In the genomic region with DNA sequence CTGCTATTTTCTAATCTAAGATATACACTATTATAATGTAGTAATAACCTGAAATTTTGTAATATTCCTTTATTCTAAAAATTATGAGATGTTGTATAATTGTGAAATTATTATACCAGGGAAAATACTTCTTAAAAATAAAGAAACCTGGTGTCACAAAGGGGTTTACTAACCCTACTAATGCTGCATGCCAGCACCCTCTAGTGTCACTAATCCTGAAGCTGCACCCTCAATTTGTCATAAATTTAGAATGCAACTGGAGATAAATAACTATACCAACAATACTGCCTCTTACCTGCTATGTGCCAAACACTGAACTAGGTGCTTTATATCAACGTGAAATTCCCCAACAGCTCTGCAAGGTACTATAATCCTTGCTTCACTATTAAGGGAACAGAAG, we compare ENCODE assay signal across 1 cellular context.
TF ChIP-seq lines count a peak whose summit lies in the region.

No MANE protein-coding gene starts in this region.

TF ChIP-seq in GM12878, 131 proteins besides CTCF, POLR2A, EP300 and RAD21:
- no peak for TF ChIP-seq ETV6 (conservative IDR thresholded peaks at IDR 0.05 in 1 of 2, IDR thresholded peaks at IDR 0.05 in 1 of 2; ENCODE audit: borderline replicate concordance in 1 of 2, low read depth in 1 of 2)
- TF ChIP-seq, protein P1, sequence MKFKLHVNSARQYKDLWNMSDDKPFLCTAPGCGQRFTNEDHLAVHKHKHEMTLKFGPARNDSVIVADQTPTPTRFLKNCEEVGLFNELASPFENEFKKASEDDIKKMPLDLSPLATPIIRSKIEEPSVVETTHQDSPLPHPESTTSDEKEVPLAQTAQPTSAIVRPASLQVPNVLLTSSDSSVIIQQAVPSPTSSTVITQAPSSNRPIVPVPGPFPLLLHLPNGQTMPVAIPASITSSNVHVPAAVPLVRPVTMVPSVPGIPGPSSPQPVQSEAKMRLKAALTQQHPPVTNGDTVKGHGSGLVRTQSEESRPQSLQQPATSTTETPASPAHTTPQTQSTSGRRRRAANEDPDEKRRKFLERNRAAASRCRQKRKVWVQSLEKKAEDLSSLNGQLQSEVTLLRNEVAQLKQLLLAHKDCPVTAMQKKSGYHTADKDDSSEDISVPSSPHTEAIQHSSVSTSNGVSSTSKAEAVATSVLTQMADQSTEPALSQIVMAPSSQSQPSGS (IDR thresholded peaks at IDR 0.05; ENCODE audit: low read length): no peak
- TF ChIP-seq, protein P2, sequence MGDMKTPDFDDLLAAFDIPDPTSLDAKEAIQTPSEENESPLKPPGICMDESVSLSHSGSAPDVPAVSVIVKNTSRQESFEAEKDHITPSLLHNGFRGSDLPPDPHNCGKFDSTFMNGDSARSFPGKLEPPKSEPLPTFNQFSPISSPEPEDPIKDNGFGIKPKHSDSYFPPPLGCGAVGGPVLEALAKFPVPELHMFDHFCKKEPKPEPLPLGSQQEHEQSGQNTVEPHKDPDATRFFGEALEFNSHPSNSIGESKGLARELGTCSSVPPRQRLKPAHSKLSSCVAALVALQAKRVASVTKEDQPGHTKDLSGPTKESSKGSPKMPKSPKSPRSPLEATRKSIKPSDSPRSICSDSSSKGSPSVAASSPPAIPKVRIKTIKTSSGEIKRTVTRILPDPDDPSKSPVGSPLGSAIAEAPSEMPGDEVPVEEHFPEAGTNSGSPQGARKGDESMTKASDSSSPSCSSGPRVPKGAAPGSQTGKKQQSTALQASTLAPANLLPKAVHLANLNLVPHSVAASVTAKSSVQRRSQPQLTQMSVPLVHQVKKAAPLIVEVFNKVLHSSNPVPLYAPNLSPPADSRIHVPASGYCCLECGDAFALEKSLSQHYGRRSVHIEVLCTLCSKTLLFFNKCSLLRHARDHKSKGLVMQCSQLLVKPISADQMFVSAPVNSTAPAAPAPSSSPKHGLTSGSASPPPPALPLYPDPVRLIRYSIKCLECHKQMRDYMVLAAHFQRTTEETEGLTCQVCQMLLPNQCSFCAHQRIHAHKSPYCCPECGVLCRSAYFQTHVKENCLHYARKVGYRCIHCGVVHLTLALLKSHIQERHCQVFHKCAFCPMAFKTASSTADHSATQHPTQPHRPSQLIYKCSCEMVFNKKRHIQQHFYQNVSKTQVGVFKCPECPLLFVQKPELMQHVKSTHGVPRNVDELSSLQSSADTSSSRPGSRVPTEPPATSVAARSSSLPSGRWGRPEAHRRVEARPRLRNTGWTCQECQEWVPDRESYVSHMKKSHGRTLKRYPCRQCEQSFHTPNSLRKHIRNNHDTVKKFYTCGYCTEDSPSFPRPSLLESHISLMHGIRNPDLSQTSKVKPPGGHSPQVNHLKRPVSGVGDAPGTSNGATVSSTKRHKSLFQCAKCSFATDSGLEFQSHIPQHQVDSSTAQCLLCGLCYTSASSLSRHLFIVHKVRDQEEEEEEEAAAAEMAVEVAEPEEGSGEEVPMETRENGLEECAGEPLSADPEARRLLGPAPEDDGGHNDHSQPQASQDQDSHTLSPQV (IDR thresholded peaks at IDR 0.05): no peak
- TF ChIP-seq, protein P3, sequence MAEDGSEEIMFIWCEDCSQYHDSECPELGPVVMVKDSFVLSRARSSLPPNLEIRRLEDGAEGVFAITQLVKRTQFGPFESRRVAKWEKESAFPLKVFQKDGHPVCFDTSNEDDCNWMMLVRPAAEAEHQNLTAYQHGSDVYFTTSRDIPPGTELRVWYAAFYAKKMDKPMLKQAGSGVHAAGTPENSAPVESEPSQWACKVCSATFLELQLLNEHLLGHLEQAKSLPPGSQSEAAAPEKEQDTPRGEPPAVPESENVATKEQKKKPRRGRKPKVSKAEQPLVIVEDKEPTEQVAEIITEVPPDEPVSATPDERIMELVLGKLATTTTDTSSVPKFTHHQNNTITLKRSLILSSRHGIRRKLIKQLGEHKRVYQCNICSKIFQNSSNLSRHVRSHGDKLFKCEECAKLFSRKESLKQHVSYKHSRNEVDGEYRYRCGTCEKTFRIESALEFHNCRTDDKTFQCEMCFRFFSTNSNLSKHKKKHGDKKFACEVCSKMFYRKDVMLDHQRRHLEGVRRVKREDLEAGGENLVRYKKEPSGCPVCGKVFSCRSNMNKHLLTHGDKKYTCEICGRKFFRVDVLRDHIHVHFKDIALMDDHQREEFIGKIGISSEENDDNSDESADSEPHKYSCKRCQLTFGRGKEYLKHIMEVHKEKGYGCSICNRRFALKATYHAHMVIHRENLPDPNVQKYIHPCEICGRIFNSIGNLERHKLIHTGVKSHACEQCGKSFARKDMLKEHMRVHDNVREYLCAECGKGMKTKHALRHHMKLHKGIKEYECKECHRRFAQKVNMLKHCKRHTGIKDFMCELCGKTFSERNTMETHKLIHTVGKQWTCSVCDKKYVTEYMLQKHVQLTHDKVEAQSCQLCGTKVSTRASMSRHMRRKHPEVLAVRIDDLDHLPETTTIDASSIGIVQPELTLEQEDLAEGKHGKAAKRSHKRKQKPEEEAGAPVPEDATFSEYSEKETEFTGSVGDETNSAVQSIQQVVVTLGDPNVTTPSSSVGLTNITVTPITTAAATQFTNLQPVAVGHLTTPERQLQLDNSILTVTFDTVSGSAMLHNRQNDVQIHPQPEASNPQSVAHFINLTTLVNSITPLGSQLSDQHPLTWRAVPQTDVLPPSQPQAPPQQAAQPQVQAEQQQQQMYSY (CRISPR knock-in tag; IDR thresholded peaks at IDR 0.05): no peak
- no peak for TF ChIP-seq PKNOX1 (IDR thresholded peaks at IDR 0.05)
- no peak for TF ChIP-seq NFYA (IDR thresholded peaks at IDR 0.05; ENCODE audit: borderline replicate concordance, low read depth, low read length)
- TF ChIP-seq, protein P4, sequence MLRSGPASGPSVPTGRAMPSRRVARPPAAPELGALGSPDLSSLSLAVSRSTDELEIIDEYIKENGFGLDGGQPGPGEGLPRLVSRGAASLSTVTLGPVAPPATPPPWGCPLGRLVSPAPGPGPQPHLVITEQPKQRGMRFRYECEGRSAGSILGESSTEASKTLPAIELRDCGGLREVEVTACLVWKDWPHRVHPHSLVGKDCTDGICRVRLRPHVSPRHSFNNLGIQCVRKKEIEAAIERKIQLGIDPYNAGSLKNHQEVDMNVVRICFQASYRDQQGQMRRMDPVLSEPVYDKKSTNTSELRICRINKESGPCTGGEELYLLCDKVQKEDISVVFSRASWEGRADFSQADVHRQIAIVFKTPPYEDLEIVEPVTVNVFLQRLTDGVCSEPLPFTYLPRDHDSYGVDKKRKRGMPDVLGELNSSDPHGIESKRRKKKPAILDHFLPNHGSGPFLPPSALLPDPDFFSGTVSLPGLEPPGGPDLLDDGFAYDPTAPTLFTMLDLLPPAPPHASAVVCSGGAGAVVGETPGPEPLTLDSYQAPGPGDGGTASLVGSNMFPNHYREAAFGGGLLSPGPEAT (IDR thresholded peaks at IDR 0.05; ENCODE audit: low read depth): no peak
- TF ChIP-seq MEF2B (IDR thresholded peaks at IDR 0.05; ENCODE audit: partially characterized antibody, poor library complexity, severe bottlenecking): no peak
- no peak for TF ChIP-seq GABPA (IDR thresholded peaks at IDR 0.05; ENCODE audit: low read depth)
- TF ChIP-seq PAX8 (IDR thresholded peaks at IDR 0.05): no peak
TF ChIP-seq in GM12878: peak in this region for 0.
